In genomic region chr5:150461231-150461630, GRCh38 we compare ENCODE assay signal across 1 cellular context.
TF ChIP-seq lines count a peak whose summit lies in the region.

No MANE protein-coding gene starts in this region.

TF ChIP-seq in GM12878, 131 proteins besides CTCF, POLR2A, EP300 and RAD21 (continued from another document and continues in another):
- no peak for TF ChIP-seq E2F8 (IDR thresholded peaks at IDR 0.05; ENCODE audit: low read depth, partially characterized antibody)
- no peak for TF ChIP-seq SREBF1 (IDR thresholded peaks at IDR 0.05; ENCODE audit: low read length)
- TF ChIP-seq CREM (IDR thresholded peaks at IDR 0.05; ENCODE audit: low read depth), result peak; percentile 40; the same call in 1 of the 2 replicates
- no peak for TF ChIP-seq RCOR1 (conservative IDR thresholded peaks at IDR 0.05; ENCODE audit: low read depth, low read length)
- TF ChIP-seq ZNF24 (IDR thresholded peaks at IDR 0.05), result no peak
- TF ChIP-seq KLF5 (IDR thresholded peaks at IDR 0.05; ENCODE audit: partially characterized antibody), result no peak
- TF ChIP-seq NR2C1 (IDR thresholded peaks at IDR 0.05), result no peak
- no peak for TF ChIP-seq NRF1 (conservative IDR thresholded peaks at IDR 0.05; ENCODE audit: low read depth, low read length)
- no peak for TF ChIP-seq IRF3 (IDR thresholded peaks at IDR 0.05)
- TF ChIP-seq ZBTB4 (CRISPR knock-in tag; IDR thresholded peaks at IDR 0.05), result no peak
- no peak for TF ChIP-seq FOXK2 (IDR thresholded peaks at IDR 0.05)
- TF ChIP-seq CBX5 (IDR thresholded peaks at IDR 0.05; ENCODE audit: low read depth), result no peak
- TF ChIP-seq GATAD2B (conservative IDR thresholded peaks at IDR 0.05; ENCODE audit: low read depth), result peak; percentile 86
- no peak for TF ChIP-seq ZNF207 (IDR thresholded peaks at IDR 0.05; ENCODE audit: borderline replicate concordance)
- TF ChIP-seq ZBTB11 (CRISPR knock-in tag; IDR thresholded peaks at IDR 0.05), result no peak
- no peak for TF ChIP-seq HDAC2 (IDR thresholded peaks at IDR 0.05)
- TF ChIP-seq BACH1 (IDR thresholded peaks at IDR 0.05; ENCODE audit: borderline replicate concordance), result no peak
- no peak for TF ChIP-seq USF2 (IDR thresholded peaks at IDR 0.05; ENCODE audit: borderline replicate concordance, low read depth, low read length)
- 0 out of 2 replicates have a peak, but pooled peaks have one; percentile 44 for TF ChIP-seq IRF4 (IDR thresholded peaks at IDR 0.05; ENCODE audit: low read depth, low read length)
- TF ChIP-seq YY1 (IDR thresholded peaks at IDR 0.05; ENCODE audit: low read depth, low read length), result no peak
- no peak for TF ChIP-seq NFXL1 (IDR thresholded peaks at IDR 0.05; ENCODE audit: borderline replicate concordance)
- TF ChIP-seq E4F1 (IDR thresholded peaks at IDR 0.05; ENCODE audit: borderline replicate concordance, partially characterized antibody), result no peak
- no peak for TF ChIP-seq BRCA1 (IDR thresholded peaks at IDR 0.05; ENCODE audit: low read depth, low read length)
- TF ChIP-seq MXI1 (IDR thresholded peaks at IDR 0.05; ENCODE audit: low read depth, low read length), result no peak
- TF ChIP-seq NFIC (IDR thresholded peaks at IDR 0.05; ENCODE audit: low read depth, low read length), result peak; percentile 41; the same call in 1 of the 2 replicates
- TF ChIP-seq HCFC1 (IDR thresholded peaks at IDR 0.05; ENCODE audit: low read length), result no peak
- no peak for TF ChIP-seq MLLT1 (IDR thresholded peaks at IDR 0.05)
- TF ChIP-seq NBN (IDR thresholded peaks at IDR 0.05), result peak; percentile 77
- TF ChIP-seq SIX5 (IDR thresholded peaks at IDR 0.05; ENCODE audit: low read depth, low read length, severe bottlenecking), result no peak
- peak; percentile 50 for TF ChIP-seq SP1 (IDR thresholded peaks at IDR 0.05; ENCODE audit: low read depth, low read length)
- no peak for TF ChIP-seq TARDBP (IDR thresholded peaks at IDR 0.05; ENCODE audit: borderline replicate concordance)
- no peak for TF ChIP-seq SIN3A (IDR thresholded peaks at IDR 0.05; ENCODE audit: low read depth, low read length)
- no peak for TF ChIP-seq CEBPB (IDR thresholded peaks at IDR 0.05; ENCODE audit: borderline replicate concordance in 1 of 2, low read depth in 2 of 2, low read length in 2 of 2)
- TF ChIP-seq YBX1 (IDR thresholded peaks at IDR 0.05), result no peak
- TF ChIP-seq RB1 (IDR thresholded peaks at IDR 0.05; ENCODE audit: borderline replicate concordance), result no peak
- TF ChIP-seq MEF2B (IDR thresholded peaks at IDR 0.05; ENCODE audit: partially characterized antibody, poor library complexity, severe bottlenecking), result peak; percentile 56
- TF ChIP-seq CBX3 (IDR thresholded peaks at IDR 0.05; ENCODE audit: borderline replicate concordance, low read depth), result no peak
- TF ChIP-seq REST (IDR thresholded peaks at IDR 0.05; ENCODE audit: low read depth, low read length), result no peak
- no peak for TF ChIP-seq ESRRA (IDR thresholded peaks at IDR 0.05; ENCODE audit: low read length)
- no peak for TF ChIP-seq ZNF274 (IDR thresholded peaks at IDR 0.05; ENCODE audit: insufficient read depth, insufficient read length)
- TF ChIP-seq CBFB (IDR thresholded peaks at IDR 0.05; ENCODE audit: low read depth), result no peak
- no peak for TF ChIP-seq POLR2AphosphoS2 (IDR thresholded peaks at IDR 0.05; ENCODE audit: low read depth, low read length)
- no peak for TF ChIP-seq BCL3 (IDR thresholded peaks at IDR 0.05; ENCODE audit: borderline replicate concordance, insufficient read depth, low read depth, low read length, poor library complexity, severe bottlenecking)
- no peak for TF ChIP-seq NR2C2 (IDR thresholded peaks at IDR 0.05; ENCODE audit: borderline replicate concordance, control insufficient read depth, insufficient read length, low read depth)
- TF ChIP-seq SMAD5 (IDR thresholded peaks at IDR 0.05; ENCODE audit: low read depth), result peak; percentile 28; the same call in 1 of the 2 replicates
